1 cellular context compared by ENCODE assay signal in the genomic region with DNA sequence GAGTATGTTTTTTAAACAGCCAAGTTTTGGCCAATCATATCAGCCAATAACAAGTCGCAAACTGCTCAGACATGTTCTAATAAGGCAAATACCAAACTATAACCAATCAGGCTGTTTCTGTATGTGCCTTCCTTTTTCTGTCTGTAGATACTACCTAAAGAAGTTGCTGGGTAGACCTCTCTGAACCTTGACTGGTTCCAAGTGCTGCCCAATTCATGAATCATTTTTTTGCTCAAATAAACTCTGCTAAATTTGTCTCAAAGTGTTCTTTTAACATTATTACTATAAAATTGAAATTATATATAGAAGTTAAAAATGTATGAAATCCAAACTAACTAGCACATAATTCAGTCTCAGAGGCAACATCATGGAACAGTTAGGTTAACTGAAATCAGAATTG.
TF ChIP-seq lines count a peak whose summit lies in the region.

No MANE protein-coding gene starts in this region.

TF ChIP-seq in HepG2, 621 proteins besides CTCF, POLR2A, EP300 and RAD21 (continued from another document):
- TF ChIP-seq, protein P1, sequence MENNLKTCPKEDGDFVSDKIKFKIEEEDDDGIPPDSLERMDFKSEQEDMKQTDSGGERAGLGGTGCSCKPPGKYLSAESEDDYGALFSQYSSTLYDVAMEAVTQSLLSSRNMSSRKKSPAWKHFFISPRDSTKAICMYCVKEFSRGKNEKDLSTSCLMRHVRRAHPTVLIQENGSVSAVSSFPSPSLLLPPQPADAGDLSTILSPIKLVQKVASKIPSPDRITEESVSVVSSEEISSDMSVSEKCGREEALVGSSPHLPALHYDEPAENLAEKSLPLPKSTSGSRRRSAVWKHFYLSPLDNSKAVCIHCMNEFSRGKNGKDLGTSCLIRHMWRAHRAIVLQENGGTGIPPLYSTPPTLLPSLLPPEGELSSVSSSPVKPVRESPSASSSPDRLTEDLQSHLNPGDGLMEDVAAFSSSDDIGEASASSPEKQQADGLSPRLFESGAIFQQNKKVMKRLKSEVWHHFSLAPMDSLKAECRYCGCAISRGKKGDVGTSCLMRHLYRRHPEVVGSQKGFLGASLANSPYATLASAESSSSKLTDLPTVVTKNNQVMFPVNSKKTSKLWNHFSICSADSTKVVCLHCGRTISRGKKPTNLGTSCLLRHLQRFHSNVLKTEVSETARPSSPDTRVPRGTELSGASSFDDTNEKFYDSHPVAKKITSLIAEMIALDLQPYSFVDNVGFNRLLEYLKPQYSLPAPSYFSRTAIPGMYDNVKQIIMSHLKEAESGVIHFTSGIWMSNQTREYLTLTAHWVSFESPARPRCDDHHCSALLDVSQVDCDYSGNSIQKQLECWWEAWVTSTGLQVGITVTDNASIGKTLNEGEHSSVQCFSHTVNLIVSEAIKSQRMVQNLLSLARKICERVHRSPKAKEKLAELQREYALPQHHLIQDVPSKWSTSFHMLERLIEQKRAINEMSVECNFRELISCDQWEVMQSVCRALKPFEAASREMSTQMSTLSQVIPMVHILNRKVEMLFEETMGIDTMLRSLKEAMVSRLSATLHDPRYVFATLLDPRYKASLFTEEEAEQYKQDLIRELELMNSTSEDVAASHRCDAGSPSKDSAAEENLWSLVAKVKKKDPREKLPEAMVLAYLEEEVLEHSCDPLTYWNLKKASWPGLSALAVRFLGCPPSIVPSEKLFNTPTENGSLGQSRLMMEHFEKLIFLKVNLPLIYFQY (CRISPR knock-in tag; IDR thresholded peaks at IDR 0.05; ENCODE audit: borderline replicate concordance) = no peak
- TF ChIP-seq NFIC (IDR thresholded peaks at IDR 0.05; ENCODE audit: low read length) (no peak), ZBTB7B (CRISPR knock-in tag; IDR thresholded peaks at IDR 0.05) (no peak), NR1H2 (CRISPR knock-in tag; IDR thresholded peaks at IDR 0.05; ENCODE audit: borderline replicate concordance, low read depth) (no peak), CC2D1A (CRISPR knock-in tag; IDR thresholded peaks at IDR 0.05) (no peak), ARHGAP35 (CRISPR knock-in tag; IDR thresholded peaks at IDR 0.05; ENCODE audit: borderline replicate concordance) (no peak), ZFY (CRISPR knock-in tag; IDR thresholded peaks at IDR 0.05) (no peak), SALL2 (CRISPR knock-in tag; IDR thresholded peaks at IDR 0.05) (no peak)
- TF ChIP-seq, protein P2, sequence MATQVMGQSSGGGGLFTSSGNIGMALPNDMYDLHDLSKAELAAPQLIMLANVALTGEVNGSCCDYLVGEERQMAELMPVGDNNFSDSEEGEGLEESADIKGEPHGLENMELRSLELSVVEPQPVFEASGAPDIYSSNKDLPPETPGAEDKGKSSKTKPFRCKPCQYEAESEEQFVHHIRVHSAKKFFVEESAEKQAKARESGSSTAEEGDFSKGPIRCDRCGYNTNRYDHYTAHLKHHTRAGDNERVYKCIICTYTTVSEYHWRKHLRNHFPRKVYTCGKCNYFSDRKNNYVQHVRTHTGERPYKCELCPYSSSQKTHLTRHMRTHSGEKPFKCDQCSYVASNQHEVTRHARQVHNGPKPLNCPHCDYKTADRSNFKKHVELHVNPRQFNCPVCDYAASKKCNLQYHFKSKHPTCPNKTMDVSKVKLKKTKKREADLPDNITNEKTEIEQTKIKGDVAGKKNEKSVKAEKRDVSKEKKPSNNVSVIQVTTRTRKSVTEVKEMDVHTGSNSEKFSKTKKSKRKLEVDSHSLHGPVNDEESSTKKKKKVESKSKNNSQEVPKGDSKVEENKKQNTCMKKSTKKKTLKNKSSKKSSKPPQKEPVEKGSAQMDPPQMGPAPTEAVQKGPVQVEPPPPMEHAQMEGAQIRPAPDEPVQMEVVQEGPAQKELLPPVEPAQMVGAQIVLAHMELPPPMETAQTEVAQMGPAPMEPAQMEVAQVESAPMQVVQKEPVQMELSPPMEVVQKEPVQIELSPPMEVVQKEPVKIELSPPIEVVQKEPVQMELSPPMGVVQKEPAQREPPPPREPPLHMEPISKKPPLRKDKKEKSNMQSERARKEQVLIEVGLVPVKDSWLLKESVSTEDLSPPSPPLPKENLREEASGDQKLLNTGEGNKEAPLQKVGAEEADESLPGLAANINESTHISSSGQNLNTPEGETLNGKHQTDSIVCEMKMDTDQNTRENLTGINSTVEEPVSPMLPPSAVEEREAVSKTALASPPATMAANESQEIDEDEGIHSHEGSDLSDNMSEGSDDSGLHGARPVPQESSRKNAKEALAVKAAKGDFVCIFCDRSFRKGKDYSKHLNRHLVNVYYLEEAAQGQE (IDR thresholded peaks at IDR 0.05; ENCODE audit: borderline replicate concordance in 1 of 2, low read depth in 1 of 2, low read length in 2 of 2) = no peak
